In genomic region chr13:46077260-46077659, GRCh38 we compare ENCODE assay signal across 23 cellular contexts. TPM values are rescaled to one million over a fixed set of nuclear protein-coding genes. Genes with fewer than 3 reads are reported as not detected.
"Had no signal": no experiment of that assay in that cellular context is flagged by ENCODE, and none has a peak within 500 bp of the region (broad histone marks: within the 10 kb centered on the region; RNA-seq: fewer than 3 reads in every experiment).

No MANE protein-coding gene starts in this region.

- DNase-seq: dermis blood vessel endothelial cell; esophagus squamous epithelium; foreskin fibroblast; immature natural killer cell; left lung; lower lobe of right lung; natural killer cell; small intestine; stimulated activated CD4-positive, alpha-beta T cell treated with anti-CD3 and anti-CD28 coated beads, Interleukin-12 subunit alpha, Interleukin-12 subunit beta, amount 100 ng/mL, for 4 hours; stimulated activated naive CD4-positive, alpha-beta T cell; stomach; substantia nigra; transverse colon had no signal

- H3K36me3 ChIP-seq: esophagus squamous epithelium, gastroesophageal sphincter, left lung, lower lobe of right lung, right atrium auricular region, stomach, thoracic aorta, transverse colon had no signal

- H3K4me3 ChIP-seq: esophagus squamous epithelium, gastroesophageal sphincter, left lung, lower lobe of right lung, right atrium auricular region, stomach, thoracic aorta, transverse colon had no signal

- FAIRE-seq: keratinocyte, small intestine had no signal

- H3K27ac ChIP-seq: esophagus squamous epithelium, gastroesophageal sphincter, left lung, lower lobe of right lung, right atrium auricular region, stomach, thoracic aorta, transverse colon had no signal

- H3K4me1 ChIP-seq: esophagus squamous epithelium, gastroesophageal sphincter, left lung, lower lobe of right lung, right atrium auricular region, stomach, transverse colon had no signal

- ATAC-seq: gastroesophageal sphincter, left lung, lower lobe of right lung, natural killer cell had no signal

- H3K27me3 ChIP-seq: esophagus squamous epithelium, gastroesophageal sphincter, left lung, right atrium auricular region, stomach, transverse colon had no signal

- H3K9me3 ChIP-seq: esophagus squamous epithelium, gastroesophageal sphincter, left lung, lower lobe of right lung, right atrium auricular region, stomach, thoracic aorta, transverse colon had no signal

RNA-seq across cellular contexts. Expression of gene CPB2, which starts 27.6 kb away (rescaled TPM):
- total RNA-seq: dermis blood vessel endothelial cell, epithelial cell of proximal tubule, esophagus squamous epithelium, gastroesophageal sphincter, mesothelial cell of epicardium, myocyte, natural killer cell, osteocyte, posterior vena cava, right atrium auricular region, thoracic aorta, transverse colon, ureter had no signal
- polyA plus RNA-seq: immature natural killer cell, small intestine, stomach had no signal
